9 cellular contexts compared by ENCODE assay signal in the genomic region with DNA sequence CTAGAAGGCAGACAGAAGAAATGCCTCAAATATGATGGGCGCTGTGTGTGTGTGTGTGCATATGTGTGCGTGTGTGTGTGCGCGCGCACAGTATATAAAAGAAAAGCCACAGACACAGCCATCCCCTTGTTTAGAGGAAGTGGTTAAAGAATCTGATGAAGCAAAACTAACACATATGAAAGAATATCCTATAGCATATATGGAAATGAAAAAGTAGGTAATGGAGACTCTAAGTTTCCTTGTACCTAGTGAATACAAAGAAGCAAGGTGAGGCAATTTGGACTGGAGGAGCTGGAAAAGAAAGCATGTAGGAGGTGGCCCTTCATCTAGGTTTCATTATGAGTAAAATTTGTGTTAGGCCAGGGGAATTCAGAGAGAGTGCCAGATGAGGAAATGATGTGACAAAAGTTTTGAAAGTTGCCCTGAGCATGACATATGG. TPM values are rescaled to one million over a fixed set of nuclear protein-coding genes. Genes with fewer than 3 reads are reported as not detected.
DNase-seq lines count a peak whose midpoint lies in the region; ATAC-seq lines count a peak whose summit lies in the region.
"Had no signal": no experiment of that assay in that cellular context is flagged by ENCODE, and none has a peak within 500 bp of the region (broad histone marks: within the 10 kb centered on the region; RNA-seq: fewer than 3 reads in every experiment).

No MANE protein-coding gene starts in this region.

- intact Hi-C loops in left colon (cut with DNase I, micrococcal nuclease), result no loop called here

- DNase-seq in NOMO-1 treated with dmso at 0.1 percent for 144 hours (lab: John Stamatoyannopoulos, UW; ENCODE audit: unreplicated experiment) (peak; percentile 3), naive B cell (peak; percentile 9), SHP77 treated with DMSO at 0.1 percent for 48 hours (lab: John Stamatoyannopoulos, UW) (no peak), left colon (no peak), superior temporal gyrus (ENCODE audit: extremely low spot score) (no peak), DMS 273 treated with DMSO at 0.1 percent for 48 hours (lab: John Stamatoyannopoulos, UW) (no peak)

- peaks cover 0 to 5% of the 10 kb centered on the region in 2 donors for H3K36me3 Mint-ChIP-seq in naive B cell

- H3K27me3 Mint-ChIP-seq in naive B cell, result no peaks in the 10 kb centered on the region

- H3K4me1 Mint-ChIP-seq in naive B cell, result no peaks in the 10 kb centered on the region

- peaks cover 0 to 5% (median 3%) of the 10 kb centered on the region in 7 donors for H3K9me3 Mint-ChIP-seq in naive B cell

- no peak overlapping the region for H3K4me3 Mint-ChIP-seq in naive B cell

- peak; percentile 71 for ATAC-seq in GM18873 (IDR thresholded peaks at IDR 0.05; ENCODE audit: low FRiP score, unreplicated experiment)
- peak; percentile 77 for ATAC-seq in HG02678 (IDR thresholded peaks at IDR 0.05; ENCODE audit: unreplicated experiment)
- peak; percentile 57 to 66 for ATAC-seq in naive B cell (ENCODE audit: low read depth in 2 of 2)
- ATAC-seq in left colon, result no peak
- ATAC-seq: left lobe of liver had no signal

- H3K27ac Mint-ChIP-seq in naive B cell, result no peak overlapping the region

RNA-seq across cellular contexts. Expression of a gene that starts 58.6 kb away (rescaled TPM):
- not detected for polyA plus RNA-seq in naive B cell (ENCODE audit: low read depth in 6 of 6)
- total RNA-seq in left colon, result not detected

Comparison
In these comparisons a context has a peak if more than half of its experiments do, and no peak if none do; other contexts are left out.
1. DNase-seq: peak in NOMO-1 treated with dmso at 0.1 percent for 144 hours (single experiment) and naive B cell (single experiment); none in SHP77 treated with DMSO at 0.1 percent for 48 hours (single experiment), left colon (0 of 2), superior temporal gyrus (single experiment) and DMS 273 treated with DMSO at 0.1 percent for 48 hours (single experiment).